24 cellular contexts compared by ENCODE assay signal in the genomic region with DNA sequence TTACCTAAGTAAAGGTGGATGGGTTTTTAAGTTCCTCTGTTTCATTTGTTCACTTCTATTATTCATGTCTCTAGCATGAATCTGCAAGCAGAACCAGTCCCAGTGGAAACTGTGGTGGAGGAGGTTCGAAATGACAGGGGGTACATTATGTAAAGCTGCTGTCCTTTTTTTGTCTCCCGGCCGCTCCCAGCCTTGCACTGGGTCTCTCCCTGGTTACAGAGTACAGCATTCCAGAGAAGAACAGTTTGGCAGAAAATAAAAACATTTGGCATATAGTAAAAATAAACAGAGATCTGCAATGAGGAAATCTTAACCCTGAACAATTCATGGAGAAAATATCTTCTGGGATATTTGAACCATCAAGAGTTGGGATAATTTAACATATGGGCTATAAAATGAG. TPM values are rescaled to one million over a fixed set of nuclear protein-coding genes. Genes with fewer than 3 reads are reported as not detected.
DNase-seq lines count a peak whose midpoint lies in the region; ATAC-seq and TF ChIP-seq lines count a peak whose summit lies in the region.
"Had no signal": no experiment of that assay in that cellular context is flagged by ENCODE, and none has a peak within 500 bp of the region (broad histone marks: within the 10 kb centered on the region; RNA-seq: fewer than 3 reads in every experiment).

No MANE protein-coding gene starts in this region.

- no peak overlapping the region for H3K4me3 Mint-ChIP-seq in stimulated activated memory B cell treated with anti-CD40 and anti-IgM and Interleukin-4, amounts not matched to agents 10 μg/mL and 1 μg/mL and 100 μg/mL, for 72 hours
- H3K4me3 Mint-ChIP-seq in HFFc6: no peak overlapping the region
- H3K4me3 Mint-ChIP-seq: neural crest cell had no signal

- H3K9me3 ChIP-seq in DOHH2 (ENCODE audit: control insufficient read depth, insufficient read depth, low read length): peaks cover 5% of the 10 kb centered on the region; the same call in 1 of the 2 replicates
- no peaks in the 10 kb centered on the region for H3K9me3 ChIP-seq in SU-DHL-6 (ENCODE audit: insufficient read depth, low read length)
- H3K9me3 ChIP-seq: ascending aorta, Peyer's patch, stomach, tibial artery had no signal

- H3K27ac ChIP-seq in DOHH2 (ENCODE audit: low read depth, low read length) (0 out of 2 replicates have a peak overlapping the region, but pooled peaks have one; percentile 91), SU-DHL-6 (ENCODE audit: low read depth, low read length) (peak overlapping the region; percentile 64; the same call in 1 of the 2 replicates)
- H3K27ac ChIP-seq: ascending aorta, C4-2B, parathyroid adenoma, stomach, tibial artery had no signal

- peaks cover 72% of the 10 kb centered on the region for H3K4me1 ChIP-seq in DOHH2 (ENCODE audit: control insufficient read depth, low read length)
- H3K4me1 ChIP-seq: ascending aorta, parathyroid adenoma, tibial artery had no signal

- no peaks in the 10 kb centered on the region for H3K27me3 Mint-ChIP-seq in stimulated activated memory B cell treated with anti-CD40 and anti-IgM and Interleukin-4, amounts not matched to agents 10 μg/mL and 1 μg/mL and 100 μg/mL, for 72 hours
- peaks cover 16% of the 10 kb centered on the region for H3K27me3 Mint-ChIP-seq in HFFc6 (ENCODE audit: insufficient read depth)

- peaks cover 70% of the 10 kb centered on the region for H3K4me1 Mint-ChIP-seq in stimulated activated memory B cell treated with anti-CD40 and anti-IgM and Interleukin-4, amounts not matched to agents 10 μg/mL and 1 μg/mL and 100 μg/mL, for 72 hours
- H3K4me1 Mint-ChIP-seq in HFFc6 (ENCODE audit: low read depth): no peaks in the 10 kb centered on the region

- peaks cover 19% of the 10 kb centered on the region for H3F3A ChIP-seq in DOHH2 (ENCODE audit: control insufficient read depth, insufficient read depth)
- H3F3A ChIP-seq in SU-DHL-6 (ENCODE audit: insufficient read depth): peaks cover 12% of the 10 kb centered on the region; the same call in 1 of the 2 replicates

- H3K79me2 ChIP-seq in DOHH2 (ENCODE audit: control insufficient read depth, low read length) (no peaks in the 10 kb centered on the region), SU-DHL-6 (ENCODE audit: insufficient read depth, low read length) (no peaks in the 10 kb centered on the region)
- H3K79me2 ChIP-seq: parathyroid adenoma had no signal

- no peaks in the 10 kb centered on the region for H3K27me3 ChIP-seq in DOHH2 (ENCODE audit: control insufficient read depth, low read length)
- H3K27me3 ChIP-seq in SU-DHL-6 (ENCODE audit: low read length): no peaks in the 10 kb centered on the region
- H3K27me3 ChIP-seq: ascending aorta, Peyer's patch had no signal

- peaks cover 5% of the 10 kb centered on the region for H3K9me3 Mint-ChIP-seq in stimulated activated memory B cell treated with anti-CD40 and anti-IgM and Interleukin-4, amounts not matched to agents 10 μg/mL and 1 μg/mL and 100 μg/mL, for 72 hours
- H3K9me3 Mint-ChIP-seq in HFFc6: no peaks in the 10 kb centered on the region

- H3K27ac Mint-ChIP-seq in stimulated activated memory B cell treated with anti-CD40 and anti-IgM and Interleukin-4, amounts not matched to agents 10 μg/mL and 1 μg/mL and 100 μg/mL, for 72 hours: peak overlapping the region; percentile 91
- H3K27ac Mint-ChIP-seq in HFFc6: no peak overlapping the region

- H3K36me3 ChIP-seq in DOHH2 (ENCODE audit: control insufficient read depth, low read length) (no peaks in the 10 kb centered on the region), SU-DHL-6 (ENCODE audit: low read length) (no peaks in the 10 kb centered on the region)
- H3K36me3 ChIP-seq: ascending aorta, Peyer's patch, stomach, tibial artery had no signal

- no peak for ATAC-seq in stimulated activated memory B cell treated with anti-CD40 and anti-IgM and Interleukin-4, amounts not matched to agents 10 μg/mL and 1 μg/mL and 100 μg/mL, for 72 hours
- ATAC-seq: HCT116 had no signal

- TF ChIP-seq CTCF in DOHH2 (IDR thresholded peaks at IDR 0.05; ENCODE audit: low read depth, low read length, poor library complexity, severe bottlenecking): no peak
- TF ChIP-seq CTCF in SU-DHL-6 (IDR thresholded peaks at IDR 0.05; ENCODE audit: insufficient read depth, low read length, poor library complexity, severe bottlenecking): no peak
- TF ChIP-seq CTCF in choroid plexus epithelial cell (conservative IDR thresholded peaks at IDR 0.05; ENCODE audit: low read depth, low read length): no peak
- no peak for TF ChIP-seq CTCF in HFFc6 (IDR thresholded peaks at IDR 0.05)

- H4K20me1 ChIP-seq in DOHH2 (ENCODE audit: control insufficient read depth, insufficient read depth, low read depth, low read length) (no peaks in the 10 kb centered on the region), SU-DHL-6 (ENCODE audit: low read depth, low read length) (no peaks in the 10 kb centered on the region)

- no peak overlapping the region for H2AFZ ChIP-seq in SU-DHL-6 (ENCODE audit: low read depth, low read length, severe bottlenecking)
- H2AFZ ChIP-seq: parathyroid adenoma had no signal

- H3K9ac ChIP-seq in SU-DHL-6 (ENCODE audit: low read length): no peak overlapping the region
- H3K9ac ChIP-seq: parathyroid adenoma had no signal

- DNase-seq in choroid plexus epithelial cell (ENCODE audit: low read depth) (peak; percentile 9), dermis blood vessel endothelial cell (no peak), HFFc6 (no peak), RKO (ENCODE audit: low spot score) (no peak)
- DNase-seq: activated CD4-positive, alpha-beta T cell treated with anti-CD3 and anti-CD28 coated beads for 4 hours; COR-L47; effector CD8-positive, alpha-beta T cell; NCI-H2107; NCI-H748 treated with DMSO at 0.1 percent for 48 hours; Peyer's patch; SHP77 treated with DMSO at 0.1 percent for 48 hours; small intestine; stomach; T-helper 9 cell; tibial artery had no signal

- H3K4me3 ChIP-seq in DOHH2 (ENCODE audit: low read length) (no peak overlapping the region), SU-DHL-6 (ENCODE audit: insufficient read depth, low read length, poor library complexity, severe bottlenecking) (no peak overlapping the region), choroid plexus epithelial cell (ENCODE audit: low read depth, low read length) (no peak overlapping the region)
- H3K4me3 ChIP-seq: ascending aorta, Peyer's patch, stomach, tibial artery had no signal

- H3K9me2 ChIP-seq in DOHH2 (replicated peaks; ENCODE audit: control insufficient read depth, low read length) (no peaks in the 10 kb centered on the region), SU-DHL-6 (replicated peaks; ENCODE audit: insufficient read depth, low read length) (no peaks in the 10 kb centered on the region)

- no peaks in the 10 kb centered on the region for H3K36me3 Mint-ChIP-seq in stimulated activated memory B cell treated with anti-CD40 and anti-IgM and Interleukin-4, amounts not matched to agents 10 μg/mL and 1 μg/mL and 100 μg/mL, for 72 hours
- no peaks in the 10 kb centered on the region for H3K36me3 Mint-ChIP-seq in HFFc6 (ENCODE audit: low read depth)

- H3K4me2 ChIP-seq in DOHH2 (ENCODE audit: low read length): no peak overlapping the region
- H3K4me2 ChIP-seq in SU-DHL-6 (ENCODE audit: low read depth, low read length, poor library complexity, severe bottlenecking): no peak overlapping the region

RNA-seq across cellular contexts. Expression of a gene that starts 34.6 kb away (rescaled TPM):
- total RNA-seq in dermis blood vessel endothelial cell: not detected in 2 replicates
- not detected for total RNA-seq in HFFc6 (2021; fragmentation: NEBNext Ultra II Directional; extraction: Animal tissue kit (Norgen Biotek cat#: 25700))
- total RNA-seq: LHCN-M2, neural crest cell had no signal
